Comparison of ENCODE assay signal across 7 cellular contexts in genomic region chr15:80059786-80060489, GRCh38. TPM values are rescaled to one million over a fixed set of nuclear protein-coding genes. Genes with fewer than 3 reads are reported as not detected.
A peak's percentile ranks its signal among the peaks of the same experiment; 100 is the strongest.
DNase-seq lines count a peak whose midpoint lies in the region; ATAC-seq and TF ChIP-seq lines count a peak whose summit lies in the region.

No MANE protein-coding gene starts in this region.

- 0 out of 2 replicates have a peak overlapping the region, but pooled peaks have one; percentile 15 for H3K14ac ChIP-seq in IMR-90 (replicated peaks; ENCODE audit: low read depth, low read length)

- no peak overlapping the region for H3K4ac ChIP-seq in IMR-90 (ENCODE audit: low read depth, low read length)

- no peak overlapping the region for H3K56ac ChIP-seq in IMR-90 (ENCODE audit: extremely low read depth, insufficient read depth, low read length)

- H4K8ac ChIP-seq in IMR-90 (ENCODE audit: low read depth in 2 of 2, low read length in 2 of 2) = no peak overlapping the region; a peak in 1 of 4 replicates

- peaks cover 3% of the 10 kb centered on the region; the same call in 1 of the 2 replicates for H3K4me1 ChIP-seq in IMR-90 (ENCODE audit: control insufficient read depth, insufficient read depth, low read length)

- no peak overlapping the region for H2BK15ac ChIP-seq in IMR-90 (ENCODE audit: low read depth, low read length)

- 0 out of 2 replicates have a peak, but pooled peaks cover 5% of the 10 kb centered on the region for H3F3A ChIP-seq in SU-DHL-6 (ENCODE audit: insufficient read depth)

- H2BK5ac ChIP-seq in IMR-90 (ENCODE audit: low read depth, low read length, poor library complexity, severe bottlenecking) = peak overlapping the region; percentile 82

- no peaks in the 10 kb centered on the region for H3K9me2 ChIP-seq in SU-DHL-6 (replicated peaks; ENCODE audit: insufficient read depth, low read length)

- in situ Hi-C loops in IMR-90 (cut with MboI; ENCODE audit: low sequenced_read_pairs) = no loop called here

- intact Hi-C loops in IMR-90 (cut with micrococcal nuclease) = loop anchor here (10.0 kb wide), 1 partner anchor 175 kb away; no protein-coding TSS in a partner anchor

- H3K79me1 ChIP-seq in IMR-90 (ENCODE audit: low read depth in 1 of 2, low read length in 2 of 2) = peaks cover 0 to 21% of the 10 kb centered on the region in 2 experiments; a peak in 2 of 4 replicates

- peak overlapping the region; percentile 84 for H2AK9ac ChIP-seq in IMR-90 (replicated peaks; ENCODE audit: low read depth, low read length, poor library complexity)

- DNase-seq in GM10248 (ENCODE audit: extremely low spot score) (peak; percentile 79), IMR-90 (peak; percentile 16), cerebellum (ENCODE audit: low spot score) (peak; percentile 84), left kidney (ENCODE audit: low read depth, low spot score) (peak; percentile 90)
- DNase-seq in stimulated activated CD4-positive, alpha-beta T cell treated with anti-CD3 and anti-CD28 coated beads, Interleukin-4, amount 100 ng/mL, for 1 hour = peak; percentile 80

- H3K27ac ChIP-seq in IMR-90 (ENCODE audit: insufficient read depth, low read length) = peak overlapping the region; percentile 61
- peak overlapping the region; percentile 78 for H3K27ac ChIP-seq in SU-DHL-6 (ENCODE audit: low read depth, low read length)

- TF ChIP-seq CTCF in GM10248 (IDR thresholded peaks at IDR 0.05; ENCODE audit: control extremely low read depth, extremely low read depth, low read depth, missing control alignments) (no peak), IMR-90 (conservative IDR thresholded peaks at IDR 0.05; ENCODE audit: low read depth, low read length) (no peak), SU-DHL-6 (IDR thresholded peaks at IDR 0.05; ENCODE audit: insufficient read depth, low read length, poor library complexity, severe bottlenecking) (no peak)

- no peak for TF ChIP-seq RAD21 in IMR-90 (IDR thresholded peaks at IDR 0.05; ENCODE audit: low read length)

- H3K4me3 ChIP-seq in IMR-90 (ENCODE audit: insufficient read depth, low read depth, low read length) (peak overlapping the region; percentile 77), SU-DHL-6 (ENCODE audit: insufficient read depth, low read length, poor library complexity, severe bottlenecking) (peak overlapping the region; percentile 93)

- ATAC-seq in GM21528 (IDR thresholded peaks at IDR 0.05; ENCODE audit: low FRiP score, unreplicated experiment) = peak; percentile 54
- ATAC-seq in IMR-90 (ENCODE audit: low read depth) = peak; percentile 82

- H2AFZ ChIP-seq in IMR-90 (replicated peaks; ENCODE audit: low read length, poor library complexity) (peak overlapping the region; percentile 97), SU-DHL-6 (ENCODE audit: low read depth, low read length, severe bottlenecking) (peak overlapping the region; percentile 21)

- H4K5ac ChIP-seq in IMR-90 (ENCODE audit: low read depth, low read length) = no peak overlapping the region

- WGBS in IMR-90 (ENCODE audit: extremely low coverage in 2 of 2, insufficient read length in 1 of 2), 2 experiments = 0% methylated on average over 2 of the region's 72 CpGs; no CpG with 5 or more reads in 1 of the 2 experiments

- no TSS peak for BruUV-seq in IMR-90 (replicated peaks; lab: Mats Ljungman, UMichigan)

- H3K9ac ChIP-seq in IMR-90 (ENCODE audit: low read depth, low read length) (peak overlapping the region; percentile 63), SU-DHL-6 (ENCODE audit: low read length) (peak overlapping the region; percentile 79)

- no peaks in the 10 kb centered on the region; the same call in 1 of the 2 replicates for H3K27me3 ChIP-seq in IMR-90 (ENCODE audit: control insufficient read depth, insufficient read depth, low read length)
- H3K27me3 ChIP-seq in SU-DHL-6 (ENCODE audit: low read length) = no peaks in the 10 kb centered on the region

- CTCF ChIA-PET in GM10248 (lab: Yijun Ruan, JAX) (interaction anchor here (1.0 to 2.6 kb wide), 6 partner anchors 18 to 149 kb away, joined by 3 to 7 read pairs (median 4); no protein-coding TSS in a partner anchor), IMR-90 (lab: Yijun Ruan, JAX) (interaction anchor here (0.6 to 1.2 kb wide), 4 partner anchors 13 to 708 kb away, joined by 3 to 4 read pairs (median 3); no protein-coding TSS in a partner anchor)

- H3K9me3 ChIP-seq in IMR-90 (ENCODE audit: control insufficient read depth, insufficient read depth, low read length) = no peaks in the 10 kb centered on the region
- no peaks in the 10 kb centered on the region for H3K9me3 ChIP-seq in SU-DHL-6 (ENCODE audit: insufficient read depth, low read length)

- H2BK20ac ChIP-seq in IMR-90 (ENCODE audit: low read depth, low read length) = no peak overlapping the region

- no peak overlapping the region for H2BK120ac ChIP-seq in IMR-90 (ENCODE audit: low read depth, low read length)

- no peak overlapping the region for H2AK5ac ChIP-seq in IMR-90 (ENCODE audit: low read depth, low read length)

- dilution Hi-C loops in IMR-90 (cut with HindIII; ENCODE audit: low sequenced_read_pairs, unreplicated experiment) = no loop called here

- H3K79me2 ChIP-seq in SU-DHL-6 (ENCODE audit: insufficient read depth, low read length) = peaks cover 49% of the 10 kb centered on the region

- H4K20me1 ChIP-seq in IMR-90 (ENCODE audit: insufficient read depth, low read length) (peaks cover 11% of the 10 kb centered on the region; the same call in 1 of the 2 replicates), SU-DHL-6 (ENCODE audit: low read depth, low read length) (peaks cover 26% of the 10 kb centered on the region)

- H3K36me3 ChIP-seq in IMR-90 (ENCODE audit: control insufficient read depth, insufficient read depth, low read length) = no peaks in the 10 kb centered on the region
- H3K36me3 ChIP-seq in SU-DHL-6 (ENCODE audit: low read length) = no peaks in the 10 kb centered on the region

- peak overlapping the region; percentile 39; the same call in 1 of the 2 replicates for H3K23ac ChIP-seq in IMR-90 (ENCODE audit: low read depth, low read length)

- TF ChIP-seq POLR2A in IMR-90 (IDR thresholded peaks at IDR 0.05; ENCODE audit: low read depth, low read length) = peak; percentile 18; the same call in 1 of the 2 replicates

- no peak overlapping the region for H4K91ac ChIP-seq in IMR-90 (ENCODE audit: insufficient read depth, low read depth, low read length)

- POLR2A ChIA-PET in GM10248 (lab: Yijun Ruan, JAX) (interaction anchor here (0.6 to 2.0 kb wide), 3 partner anchors 12 to 49 kb away, joined by 3 to 6 read pairs (median 6); no protein-coding TSS in a partner anchor), IMR-90 (lab: Charles Lee; ENCODE audit: unreplicated experiment) (interaction anchor here (0.6 kb wide), 2 partner anchors 16 to 189 kb away, joined by 3 read pairs; no protein-coding TSS in a partner anchor)

- no peaks in the 10 kb centered on the region for H3K9me1 ChIP-seq in IMR-90 (ENCODE audit: insufficient read depth, low read length)

- peak overlapping the region; percentile 81 for H3K4me2 ChIP-seq in IMR-90 (ENCODE audit: low read depth, low read length)
- peak overlapping the region; percentile 93 for H3K4me2 ChIP-seq in SU-DHL-6 (ENCODE audit: low read depth, low read length, poor library complexity, severe bottlenecking)

- H3K18ac ChIP-seq in IMR-90 (ENCODE audit: low read depth, low read length) = no peak overlapping the region

TF ChIP-seq in IMR-90, 13 proteins besides CTCF, POLR2A, EP300 and RAD21:
- no peak for TF ChIP-seq USF2 (IDR thresholded peaks at IDR 0.05; ENCODE audit: low read depth, low read length)
- TF ChIP-seq MXI1 (IDR thresholded peaks at IDR 0.05; ENCODE audit: borderline replicate concordance, low read depth, low read length) = 0 out of 2 replicates have a peak, but pooled peaks have one; percentile 11
- no peak for TF ChIP-seq FOS (IDR thresholded peaks at IDR 0.05; ENCODE audit: low read depth, low read length)
TF ChIP-seq in IMR-90: peak in this region for 1.

RNA-seq across cellular contexts. Expression of gene ZFAND6, which starts 0.5 kb away (rescaled TPM):
- total RNA-seq in IMR-90 (2012; rRNA removed) = 88.6 and 96.4 TPM in 2 replicates
- polyA plus RNA-seq in IMR-90 (2012; rRNA removed) = 56.0 and 77.5 TPM in 2 replicates
- 67.0 and 119 TPM in 2 replicates for polyA plus RNA-seq in IMR-90 (2012; cell fraction: cytosol; rRNA removed)
- polyA plus RNA-seq in IMR-90 (2012; cell fraction: nucleus; rRNA removed; ENCODE audit: low replicate concordance) = 33.2 and 65.3 TPM in 2 replicates
- total RNA-seq in cerebellum = 190 TPM

Comparison
In these comparisons a context has a peak if more than half of its experiments do, and no peak if none do; other contexts are left out.
1. Peak in every context shown above with its lines: DNase-seq, ATAC-seq, H3K4me3 ChIP-seq and H3K27ac ChIP-seq.
2. DNase-seq: peak in every context shown above with its lines; median percentile 90 in left kidney; 84 in cerebellum; 80 in stimulated activated CD4-positive, alpha-beta T cell treated with anti-CD3 and anti-CD28 coated beads, Interleukin-4, amount 100 ng/mL, for 1 hour; 79 in GM10248; 16 in IMR-90.